In genomic region chr9:107213561-107214028, GRCh38 we compare ENCODE assay signal across 8 cellular contexts.
A peak's percentile ranks its signal among the peaks of the same experiment; 100 is the strongest.
DNase-seq lines count a peak whose midpoint lies in the region; ATAC-seq and TF ChIP-seq lines count a peak whose summit lies in the region.

No MANE protein-coding gene starts in this region.

- H3K36me3 Mint-ChIP-seq in activated CD8-positive, alpha-beta T cell treated with anti-CD3 and anti-CD28 coated beads, Interleukin-2, amount 10 ng/mL, durations not matched to agents 7 days and 5 days (ENCODE audit: low read depth): no peaks in the 10 kb centered on the region
- H3K36me3 Mint-ChIP-seq in type B pancreatic cell: no peaks in the 10 kb centered on the region
- H3K36me3 Mint-ChIP-seq in neural progenitor cell: no peaks in the 10 kb centered on the region

- H3K4me1 ChIP-seq in neural progenitor cell: no peaks in the 10 kb centered on the region

- no peak overlapping the region for H3K4me3 Mint-ChIP-seq in activated CD8-positive, alpha-beta T cell treated with anti-CD3 and anti-CD28 coated beads, Interleukin-2, amount 10 ng/mL, durations not matched to agents 7 days and 5 days
- no peak overlapping the region for H3K4me3 Mint-ChIP-seq in type B pancreatic cell
- H3K4me3 Mint-ChIP-seq in neural progenitor cell: no peak overlapping the region

- POLR2A ChIA-PET in activated CD8-positive, alpha-beta T cell treated with anti-CD3 and anti-CD28 coated beads, Interleukin-2, amount 10 ng/mL, durations not matched to agents 7 days and 5 days (lab: Charles Lee): interaction anchor here (0.6 kb wide), 1 partner anchor 1578 kb away, joined by 5 read pairs; no protein-coding TSS in a partner anchor

- H3K4me2 ChIP-seq in neural progenitor cell: no peak overlapping the region

- H2AFZ ChIP-seq in neural progenitor cell (replicated peaks): no peak overlapping the region

- CTCF ChIA-PET in activated CD8-positive, alpha-beta T cell treated with anti-CD3 and anti-CD28 coated beads, Interleukin-2, amount 10 ng/mL, durations not matched to agents 7 days and 5 days (lab: Charles Lee): interaction anchor here (1.3 to 1.5 kb wide), 2 partner anchors 24 to 128 kb away, joined by 3 to 7 read pairs; no protein-coding TSS in a partner anchor

- TF ChIP-seq CTCF in type B pancreatic cell (conservative IDR thresholded peaks at IDR 0.05): no peak
- TF ChIP-seq CTCF in neural progenitor cell (IDR thresholded peaks at IDR 0.05): no peak

- H3K27me3 Mint-ChIP-seq in activated CD8-positive, alpha-beta T cell treated with anti-CD3 and anti-CD28 coated beads, Interleukin-2, amount 10 ng/mL, durations not matched to agents 7 days and 5 days (ENCODE audit: low read depth): peaks cover 8% of the 10 kb centered on the region
- H3K27me3 Mint-ChIP-seq in type B pancreatic cell (no peaks in the 10 kb centered on the region), neural progenitor cell (ENCODE audit: insufficient read depth, low read depth) (peaks cover 2% of the 10 kb centered on the region)

- DNase-seq in GM04503 (ENCODE audit: low read depth) (peak; percentile 78), HT1080 (ENCODE audit: low read depth) (peak; percentile 96), iPS-NIHi7 (ENCODE audit: extremely low spot score) (peak; percentile 58), type B pancreatic cell (ENCODE audit: extremely low spot score, unreplicated experiment) (no peak), neural progenitor cell (ENCODE audit: low spot score) (no peak), hippocampal formation (lab: John Stamatoyannopoulos, UW) (no peak)
- DNase-seq in activated CD8-positive, alpha-beta T cell treated with anti-CD3 and anti-CD28 coated beads, Interleukin-2, amount 10 ng/mL, durations not matched to agents 7 days and 5 days: peak; percentile 49

- no peaks in the 10 kb centered on the region for H3K36me3 ChIP-seq in neural progenitor cell

- H3K9me3 Mint-ChIP-seq in activated CD8-positive, alpha-beta T cell treated with anti-CD3 and anti-CD28 coated beads, Interleukin-2, amount 10 ng/mL, durations not matched to agents 7 days and 5 days (ENCODE audit: insufficient read depth): no peaks in the 10 kb centered on the region
- no peaks in the 10 kb centered on the region for H3K9me3 Mint-ChIP-seq in type B pancreatic cell
- H3K9me3 Mint-ChIP-seq in neural progenitor cell: no peaks in the 10 kb centered on the region

- no peaks in the 10 kb centered on the region for H3F3A ChIP-seq in neural progenitor cell (ENCODE audit: low read depth)

- no peaks in the 10 kb centered on the region for H4K20me1 ChIP-seq in neural progenitor cell (ENCODE audit: low read depth)

- H3K4me3 ChIP-seq in neural progenitor cell: no peak overlapping the region

- H3K79me2 ChIP-seq in neural progenitor cell (ENCODE audit: low read depth): no peaks in the 10 kb centered on the region

- H3K27ac ChIP-seq in neural progenitor cell: no peak overlapping the region

- no peaks in the 10 kb centered on the region for H3K27me3 ChIP-seq in neural progenitor cell

- H3K9me3 ChIP-seq in neural progenitor cell (ENCODE audit: low read depth): no peaks in the 10 kb centered on the region

- H3K27ac Mint-ChIP-seq in activated CD8-positive, alpha-beta T cell treated with anti-CD3 and anti-CD28 coated beads, Interleukin-2, amount 10 ng/mL, durations not matched to agents 7 days and 5 days: peak overlapping the region; percentile 31
- H3K27ac Mint-ChIP-seq in type B pancreatic cell (peak overlapping the region; percentile 13), neural progenitor cell (no peak overlapping the region)

- no peak overlapping the region for H3K9ac ChIP-seq in neural progenitor cell

- peaks cover 18% of the 10 kb centered on the region for H3K4me1 Mint-ChIP-seq in activated CD8-positive, alpha-beta T cell treated with anti-CD3 and anti-CD28 coated beads, Interleukin-2, amount 10 ng/mL, durations not matched to agents 7 days and 5 days (ENCODE audit: low read depth)
- H3K4me1 Mint-ChIP-seq in type B pancreatic cell (ENCODE audit: unreplicated experiment) (peaks cover 11% of the 10 kb centered on the region), neural progenitor cell (peaks cover 4% of the 10 kb centered on the region)

- ATAC-seq in GM21526 (IDR thresholded peaks at IDR 0.05; ENCODE audit: low FRiP score, unreplicated experiment): peak; percentile 95
- ATAC-seq in activated CD8-positive, alpha-beta T cell treated with anti-CD3 and anti-CD28 coated beads, Interleukin-2, amount 10 ng/mL, durations not matched to agents 7 days and 5 days: peak; percentile 91

Comparison
In these comparisons a context has a peak if more than half of its experiments do, and no peak if none do; other contexts are left out.
1. DNase-seq: peak in GM04503 (single experiment), HT1080 (single experiment), activated CD8-positive, alpha-beta T cell treated with anti-CD3 and anti-CD28 coated beads, Interleukin-2, amount 10 ng/mL, durations not matched to agents 7 days and 5 days (single experiment) and iPS-NIHi7 (single experiment); none in type B pancreatic cell (single experiment), neural progenitor cell (single experiment) and hippocampal formation (0 of 2).